In the genomic region with DNA sequence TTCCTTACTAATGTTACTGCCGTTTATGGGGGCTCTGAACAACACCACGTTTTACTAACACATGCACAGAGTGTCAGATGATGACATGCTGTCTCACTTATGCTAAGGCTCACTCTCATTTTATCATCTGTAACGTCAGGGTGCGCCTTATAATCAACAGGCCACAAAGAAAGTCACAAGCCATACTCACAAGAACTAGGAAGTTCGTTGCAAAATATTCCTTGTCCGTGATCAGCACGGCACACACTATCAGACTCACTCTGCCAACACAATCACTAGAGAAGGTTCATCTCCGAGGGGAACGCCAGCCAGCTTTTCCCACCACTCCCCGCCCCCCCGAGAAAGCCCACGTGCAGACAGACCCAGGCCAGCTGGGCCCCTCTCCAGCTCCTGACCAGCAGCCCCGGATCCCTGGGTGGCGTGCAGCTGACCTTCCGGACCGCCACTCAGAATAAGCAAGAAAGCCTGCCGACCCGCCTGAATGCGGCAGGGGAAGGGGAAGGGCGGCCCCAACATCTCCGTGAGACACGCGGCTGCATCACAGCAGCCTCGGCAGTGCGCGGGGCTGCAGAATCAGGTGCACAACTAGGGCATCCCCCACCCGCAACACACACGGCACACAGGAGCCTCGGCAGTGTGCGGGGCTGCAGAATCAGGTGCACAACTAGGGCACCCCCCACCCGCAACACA, we compare ENCODE assay signal across 17 cellular contexts. TPM values are rescaled to one million over a fixed set of nuclear protein-coding genes. Genes with fewer than 3 reads are reported as not detected.
A peak's percentile ranks its signal among the peaks of the same experiment; 100 is the strongest.
DNase-seq lines count a peak whose midpoint lies in the region; ATAC-seq, FAIRE-seq and TF ChIP-seq lines count a peak whose summit lies in the region.
"Had no signal": no experiment of that assay in that cellular context is flagged by ENCODE, and none has a peak within 500 bp of the region (broad histone marks: within the 10 kb centered on the region; RNA-seq: fewer than 3 reads in every experiment).

No MANE protein-coding gene starts in this region.

- H3K27ac ChIP-seq in angular gyrus (ENCODE audit: low read depth, low read length) (peak overlapping the region; percentile 24), kidney (ENCODE audit: low read depth in 2 of 2, low read length in 2 of 2) (no peak overlapping the region)
- H3K27ac ChIP-seq: thoracic aorta had no signal

- no peak overlapping the region for H3K9ac ChIP-seq in kidney (ENCODE audit: low read length in 2 of 2)

- no peak for TF ChIP-seq CTCF in kidney (IDR thresholded peaks at IDR 0.05; ENCODE audit: borderline replicate concordance, extremely low read depth, insufficient read depth)
- TF ChIP-seq CTCF in type B pancreatic cell (conservative IDR thresholded peaks at IDR 0.05) = no peak

- H3K4me3 Mint-ChIP-seq in type B pancreatic cell = peak overlapping the region; percentile 77
- H3K4me3 Mint-ChIP-seq: activated CD8-positive, alpha-beta memory T cell treated with anti-CD3 and anti-CD28 coated beads, Interleukin-2, amount 10 ng/mL, durations not matched to agents 7 days and 5 days; activated naive CD4-positive, alpha-beta T cell treated with anti-CD3 and anti-CD28 coated beads, Interleukin-2, amount 10 ng/mL, durations not matched to agents 7 days and 5 days had no signal

- no peaks in the 10 kb centered on the region for H3K9me3 Mint-ChIP-seq in type B pancreatic cell
- H3K9me3 Mint-ChIP-seq: activated naive CD4-positive, alpha-beta T cell treated with anti-CD3 and anti-CD28 coated beads, Interleukin-2, amount 10 ng/mL, durations not matched to agents 7 days and 5 days had no signal

- DNase-seq in left cardiac atrium (peak; percentile 18), cardiac septum (ENCODE audit: low spot score) (no peak), kidney (peak; percentile 74), type B pancreatic cell (ENCODE audit: extremely low spot score, unreplicated experiment) (no peak), HT-29 (ENCODE audit: low spot score) (no peak), GOT3 (lab: John Stamatoyannopoulos, UW) (no peak), GM19240 (ENCODE audit: insufficient read length, low spot score) (no peak)
- DNase-seq: activated naive CD4-positive, alpha-beta T cell treated with anti-CD3 and anti-CD28 coated beads, Interleukin-2, amount 10 ng/mL, durations not matched to agents 7 days and 5 days; mammary epithelial cell; NCI-H2029 treated with DMSO at 0.1 percent for 48 hours; RPMI8226 had no signal

- no peak for ATAC-seq in left cardiac atrium
- ATAC-seq: activated CD8-positive, alpha-beta memory T cell treated with anti-CD3 and anti-CD28 coated beads, Interleukin-2, amount 10 ng/mL, durations not matched to agents 7 days and 5 days; esophagus mucosa had no signal

- H3K36me3 Mint-ChIP-seq in type B pancreatic cell = no peaks in the 10 kb centered on the region
- H3K36me3 Mint-ChIP-seq: activated CD8-positive, alpha-beta memory T cell treated with anti-CD3 and anti-CD28 coated beads, Interleukin-2, amount 10 ng/mL, durations not matched to agents 7 days and 5 days; activated naive CD4-positive, alpha-beta T cell treated with anti-CD3 and anti-CD28 coated beads, Interleukin-2, amount 10 ng/mL, durations not matched to agents 7 days and 5 days had no signal

- no peaks in the 10 kb centered on the region for H3K27me3 Mint-ChIP-seq in type B pancreatic cell
- H3K27me3 Mint-ChIP-seq: activated CD8-positive, alpha-beta memory T cell treated with anti-CD3 and anti-CD28 coated beads, Interleukin-2, amount 10 ng/mL, durations not matched to agents 7 days and 5 days; activated naive CD4-positive, alpha-beta T cell treated with anti-CD3 and anti-CD28 coated beads, Interleukin-2, amount 10 ng/mL, durations not matched to agents 7 days and 5 days had no signal

- H3K4me1 Mint-ChIP-seq in type B pancreatic cell (ENCODE audit: unreplicated experiment) = peaks cover 50% of the 10 kb centered on the region

- no peak overlapping the region for H3K4me3 ChIP-seq in kidney (ENCODE audit: low read length in 2 of 2)
- H3K4me3 ChIP-seq: thoracic aorta had no signal

- intact Hi-C loops in left cardiac atrium (cut with DNase I) = no loop called here
- intact Hi-C loops in cardiac septum (cut with DNase I) = no loop called here
- intact Hi-C loops in kidney (cut with DNase I) = no loop called here

- peak overlapping the region; percentile 58 for H3K27ac Mint-ChIP-seq in type B pancreatic cell
- H3K27ac Mint-ChIP-seq: activated CD8-positive, alpha-beta memory T cell treated with anti-CD3 and anti-CD28 coated beads, Interleukin-2, amount 10 ng/mL, durations not matched to agents 7 days and 5 days; activated naive CD4-positive, alpha-beta T cell treated with anti-CD3 and anti-CD28 coated beads, Interleukin-2, amount 10 ng/mL, durations not matched to agents 7 days and 5 days had no signal

- H3K9me3 ChIP-seq in kidney (ENCODE audit: control insufficient read depth in 1 of 2, low read length in 2 of 2) = no peaks in the 10 kb centered on the region
- H3K9me3 ChIP-seq: thoracic aorta had no signal

- H3K4me1 ChIP-seq in kidney (ENCODE audit: control insufficient read depth in 1 of 2, insufficient read depth in 1 of 2, low read depth in 1 of 2, low read length in 2 of 2) = peaks cover 27 to 31% of the 10 kb centered on the region in 2 donors

- no peaks in the 10 kb centered on the region for H3K36me3 ChIP-seq in kidney (ENCODE audit: control insufficient read depth in 1 of 2, insufficient read depth in 2 of 2, low read length in 2 of 2)
- H3K36me3 ChIP-seq: thoracic aorta had no signal

- no peak for FAIRE-seq in kidney (lab: Jason Lieb, UNC)

RNA-seq across cellular contexts. Expression of a gene that starts 2.7 kb away (rescaled TPM):
- 10 to 100 TPM in 1 of 2 donors, 1 to 10 TPM in 1; 9.0 to 17.7 TPM for total RNA-seq in left cardiac atrium
- total RNA-seq in cardiac septum = 12.6 TPM
- 10.3 TPM for total RNA-seq in kidney
- 7.6 TPM for polyA plus RNA-seq in kidney (ENCODE audit: insufficient read depth, low read depth, low replicate concordance)
- 1.2 TPM in 2 replicates for total RNA-seq in type B pancreatic cell (ENCODE audit: low replicate concordance)
- 4.1 and 4.3 TPM in 2 replicates for total RNA-seq in HT-29 (2014; rRNA removed; shearing (Covaris generic))

RNA-seq across cellular contexts. Expression of a gene that starts 46.3 kb away (rescaled TPM):
- total RNA-seq in left cardiac atrium (1 to 10 TPM; 4.6 to 7.6 TPM), cardiac septum (2.9 TPM), kidney (5.2 TPM), type B pancreatic cell (ENCODE audit: low replicate concordance) (2.5 and 5.0 TPM in 2 replicates)
- polyA plus RNA-seq in kidney (ENCODE audit: insufficient read depth, low read depth, low replicate concordance) = 4.8 TPM
- 2.0 and 2.5 TPM in 2 replicates for total RNA-seq in HT-29 (2014; rRNA removed; shearing (Covaris generic))
- total RNA-seq: activated CD8-positive, alpha-beta memory T cell treated with anti-CD3 and anti-CD28 coated beads, Interleukin-2, amount 10 ng/mL, durations not matched to agents 7 days and 5 days had no signal

RNA-seq across cellular contexts. Expression of a gene that starts 58.6 kb away (rescaled TPM):
- total RNA-seq in left cardiac atrium = not detected
- not detected for total RNA-seq in cardiac septum
- total RNA-seq in kidney = 0.13 TPM
- 0.17 TPM for polyA plus RNA-seq in kidney (ENCODE audit: insufficient read depth, low read depth, low replicate concordance)
- total RNA-seq in type B pancreatic cell (ENCODE audit: low replicate concordance) = 13.6 and 15.3 TPM in 2 replicates
- total RNA-seq in HT-29 (2014; rRNA removed; shearing (Covaris generic)) = 1.9 and 3.7 TPM in 2 replicates
- total RNA-seq: activated CD8-positive, alpha-beta memory T cell treated with anti-CD3 and anti-CD28 coated beads, Interleukin-2, amount 10 ng/mL, durations not matched to agents 7 days and 5 days; H7; mammary epithelial cell; thoracic aorta had no signal
- polyA plus RNA-seq: AG04450, mammary epithelial cell had no signal

Comparison
In these comparisons a context has a peak if more than half of its experiments do, and no peak if none do; other contexts are left out.
1. DNase-seq: peak in left cardiac atrium (single experiment) and kidney (single experiment); none in cardiac septum (single experiment), type B pancreatic cell (single experiment), HT-29 (single experiment), GOT3 (single experiment) and GM19240 (single experiment).